Comparison of ENCODE assay signal across 8 cellular contexts in the genomic region with DNA sequence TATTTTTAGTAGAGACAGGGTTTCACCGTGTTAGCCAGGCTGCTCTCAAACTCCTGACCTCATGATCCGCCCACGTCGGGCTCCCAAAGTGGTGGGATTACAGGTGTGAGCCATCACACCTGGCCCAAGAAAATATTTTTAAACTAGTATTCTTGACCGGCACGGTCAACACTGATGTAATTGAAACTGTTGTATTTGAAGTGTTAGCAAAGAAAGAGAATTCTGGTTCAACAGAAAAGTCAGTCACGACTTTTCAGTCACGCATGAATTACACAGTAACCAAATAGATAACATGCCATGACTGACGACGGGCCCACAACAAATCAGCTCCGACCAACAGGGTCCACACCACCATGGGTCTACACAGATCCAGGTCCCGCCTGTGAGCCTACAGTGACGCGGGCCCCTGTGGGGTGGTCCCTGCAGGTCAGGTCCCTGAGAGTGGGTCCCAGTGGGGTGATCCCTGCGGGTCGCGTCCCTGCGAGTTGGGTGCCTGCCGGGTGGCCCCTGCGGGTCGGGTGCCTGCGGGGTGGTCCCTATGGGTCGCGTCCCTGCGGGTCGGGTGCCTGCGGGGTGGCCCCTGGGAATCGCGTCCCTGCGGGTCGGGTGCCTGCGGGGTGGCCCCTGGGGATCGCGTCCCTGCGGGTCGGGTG. TPM values are rescaled to one million over a fixed set of nuclear protein-coding genes. Genes with fewer than 3 reads are reported as not detected.
DNase-seq lines count a peak whose midpoint lies in the region; ATAC-seq and TF ChIP-seq lines count a peak whose summit lies in the region.

No MANE protein-coding gene starts in this region.

- H3K36me3 ChIP-seq in ACC112 (ENCODE audit: insufficient read depth, low read length), result no peaks in the 10 kb centered on the region

- no peaks in the 10 kb centered on the region for H3K36me3 Mint-ChIP-seq in WTC11
- peaks cover 6% of the 10 kb centered on the region for H3K36me3 Mint-ChIP-seq in natural killer cell treated with Interleukin-12 subunit alpha and Interleukin-12 subunit beta and Interleukin-15 and Interleukin-18, amount 100 ng/mL, for 72 hours

- H3K27ac ChIP-seq in ACC112 (ENCODE audit: low read depth, low read length), result peak overlapping the region; percentile 79

- CTCF ChIA-PET in WTC11 (lab: Charles Lee), result interaction anchor here (2.1 to 3.3 kb wide), 2 partner anchors 16 to 88 kb away, joined by 10 to 17 read pairs; no protein-coding TSS in a partner anchor

- ATAC-seq in WTC11 (peak; percentile 29; the same call in 1 of the 2 replicates), HG03520 (IDR thresholded peaks at IDR 0.05; ENCODE audit: unreplicated experiment) (no peak)
- ATAC-seq in natural killer cell treated with Interleukin-12 subunit alpha and Interleukin-12 subunit beta and Interleukin-15 and Interleukin-18, amount 100 ng/mL, for 72 hours, result no peak

- H3K4me3 Mint-ChIP-seq in WTC11, result peak overlapping the region; percentile 70
- H3K4me3 Mint-ChIP-seq in natural killer cell treated with Interleukin-12 subunit alpha and Interleukin-12 subunit beta and Interleukin-15 and Interleukin-18, amount 100 ng/mL, for 72 hours, result peak overlapping the region; percentile 85

- H3K27me3 Mint-ChIP-seq in WTC11 (ENCODE audit: low read depth), result peaks cover under 1% of the 10 kb centered on the region; the same call in 1 of the 2 replicates
- no peaks in the 10 kb centered on the region for H3K27me3 Mint-ChIP-seq in natural killer cell treated with Interleukin-12 subunit alpha and Interleukin-12 subunit beta and Interleukin-15 and Interleukin-18, amount 100 ng/mL, for 72 hours

- peak overlapping the region; percentile 99 for H3K4me3 ChIP-seq in ACC112 (ENCODE audit: low read depth, low read length)

- TF ChIP-seq CTCF in GM13977 (IDR thresholded peaks at IDR 0.05; ENCODE audit: extremely low read depth, insufficient read depth, missing control alignments), result no peak
- TF ChIP-seq CTCF in WTC11 (IDR thresholded peaks at IDR 0.05), result no peak

- peaks cover 9% of the 10 kb centered on the region for H3K4me1 ChIP-seq in ACC112 (ENCODE audit: control insufficient read depth, insufficient read depth, low read length, unreplicated experiment)

- no peak overlapping the region for H2AFZ ChIP-seq in ACC112 (ENCODE audit: low read length, unreplicated experiment)

- peaks cover 22% of the 10 kb centered on the region for H3K4me1 Mint-ChIP-seq in WTC11
- H3K4me1 Mint-ChIP-seq in natural killer cell treated with Interleukin-12 subunit alpha and Interleukin-12 subunit beta and Interleukin-15 and Interleukin-18, amount 100 ng/mL, for 72 hours (ENCODE audit: low read depth in 2 of 2), result peaks cover 15 to 26% of the 10 kb centered on the region in 2 donors

- H3K27me3 ChIP-seq in ACC112 (ENCODE audit: insufficient read depth, low read length), result no peaks in the 10 kb centered on the region

- POLR2A ChIA-PET in WTC11 (lab: Charles Lee), result interaction anchor here (0.5 kb wide), 1 partner anchor 427 kb away, joined by 3 read pairs; no protein-coding TSS in a partner anchor

- H3K27ac Mint-ChIP-seq in WTC11, result peak overlapping the region; percentile 97
- peak overlapping the region; percentile 66 to 81 for H3K27ac Mint-ChIP-seq in natural killer cell treated with Interleukin-12 subunit alpha and Interleukin-12 subunit beta and Interleukin-15 and Interleukin-18, amount 100 ng/mL, for 72 hours

- in situ Hi-C loops in GM13977 (cut with MboI; ENCODE audit: low pct_unique_long_range_greater_than_20kb, low sequenced_read_pairs, unreplicated experiment), result no loop called here

- H3K9me3 Mint-ChIP-seq in WTC11, result no peaks in the 10 kb centered on the region
- no peaks in the 10 kb centered on the region for H3K9me3 Mint-ChIP-seq in natural killer cell treated with Interleukin-12 subunit alpha and Interleukin-12 subunit beta and Interleukin-15 and Interleukin-18, amount 100 ng/mL, for 72 hours

- H3K79me2 ChIP-seq in ACC112 (ENCODE audit: control insufficient read depth, insufficient read depth, low read length, unreplicated experiment), result peaks cover 57% of the 10 kb centered on the region

- peak; percentile 77 for DNase-seq in GM13977 (ENCODE audit: low spot score)
- DNase-seq in WTC11 (ENCODE audit: low spot score), result no peak
- DNase-seq in epidermal melanocyte (ENCODE audit: insufficient read length, low spot score), result peak; percentile 29
- peak; percentile 64 for DNase-seq in natural killer cell treated with Interleukin-12 subunit alpha and Interleukin-12 subunit beta and Interleukin-15 and Interleukin-18, amount 100 ng/mL, for 72 hours (ENCODE audit: low spot score)
- DNase-seq in NCI-H1694 (lab: John Stamatoyannopoulos, UW), result no peak
- no peak for DNase-seq in ureter (ENCODE audit: low spot score)

TF ChIP-seq in WTC11, 78 proteins besides CTCF, POLR2A, EP300 and RAD21 (continues in another document):
- no peak for TF ChIP-seq SMAD4 (CRISPR knock-in tag; IDR thresholded peaks at IDR 0.05)
- TF ChIP-seq, protein P1, sequence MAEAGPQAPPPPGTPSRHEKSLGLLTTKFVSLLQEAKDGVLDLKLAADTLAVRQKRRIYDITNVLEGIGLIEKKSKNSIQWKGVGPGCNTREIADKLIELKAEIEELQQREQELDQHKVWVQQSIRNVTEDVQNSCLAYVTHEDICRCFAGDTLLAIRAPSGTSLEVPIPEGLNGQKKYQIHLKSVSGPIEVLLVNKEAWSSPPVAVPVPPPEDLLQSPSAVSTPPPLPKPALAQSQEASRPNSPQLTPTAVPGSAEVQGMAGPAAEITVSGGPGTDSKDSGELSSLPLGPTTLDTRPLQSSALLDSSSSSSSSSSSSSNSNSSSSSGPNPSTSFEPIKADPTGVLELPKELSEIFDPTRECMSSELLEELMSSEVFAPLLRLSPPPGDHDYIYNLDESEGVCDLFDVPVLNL (CRISPR knock-in tag; IDR thresholded peaks at IDR 0.05; ENCODE audit: borderline replicate concordance, low read depth), result no peak
- TF ChIP-seq ATF1 (CRISPR knock-in tag; IDR thresholded peaks at IDR 0.05), result no peak
- TF ChIP-seq FOXK1 (CRISPR knock-in tag; IDR thresholded peaks at IDR 0.05), result peak; percentile 21; the same call in 1 of the 2 replicates
- TF ChIP-seq FOXP1 (CRISPR knock-in tag; IDR thresholded peaks at IDR 0.05; ENCODE audit: borderline replicate concordance), result peak; percentile 39; the same call in 1 of the 2 replicates
- TF ChIP-seq MXD4 (CRISPR knock-in tag; IDR thresholded peaks at IDR 0.05; ENCODE audit: borderline replicate concordance), result no peak
- no peak for TF ChIP-seq ELF4 (CRISPR knock-in tag; IDR thresholded peaks at IDR 0.05; ENCODE audit: low read depth)
- TF ChIP-seq IRF2 (CRISPR knock-in tag; IDR thresholded peaks at IDR 0.05; ENCODE audit: borderline replicate concordance, low read depth), result no peak
- TF ChIP-seq JUN (CRISPR knock-in tag; IDR thresholded peaks at IDR 0.05), result no peak
- TF ChIP-seq, protein P2, sequence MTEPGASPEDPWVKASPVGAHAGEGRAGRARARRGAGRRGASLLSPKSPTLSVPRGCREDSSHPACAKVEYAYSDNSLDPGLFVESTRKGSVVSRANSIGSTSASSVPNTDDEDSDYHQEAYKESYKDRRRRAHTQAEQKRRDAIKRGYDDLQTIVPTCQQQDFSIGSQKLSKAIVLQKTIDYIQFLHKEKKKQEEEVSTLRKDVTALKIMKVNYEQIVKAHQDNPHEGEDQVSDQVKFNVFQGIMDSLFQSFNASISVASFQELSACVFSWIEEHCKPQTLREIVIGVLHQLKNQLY (CRISPR knock-in tag; IDR thresholded peaks at IDR 0.05), result no peak
- TF ChIP-seq, protein P3, sequence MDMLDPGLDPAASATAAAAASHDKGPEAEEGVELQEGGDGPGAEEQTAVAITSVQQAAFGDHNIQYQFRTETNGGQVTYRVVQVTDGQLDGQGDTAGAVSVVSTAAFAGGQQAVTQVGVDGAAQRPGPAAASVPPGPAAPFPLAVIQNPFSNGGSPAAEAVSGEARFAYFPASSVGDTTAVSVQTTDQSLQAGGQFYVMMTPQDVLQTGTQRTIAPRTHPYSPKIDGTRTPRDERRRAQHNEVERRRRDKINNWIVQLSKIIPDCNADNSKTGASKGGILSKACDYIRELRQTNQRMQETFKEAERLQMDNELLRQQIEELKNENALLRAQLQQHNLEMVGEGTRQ (CRISPR knock-in tag; IDR thresholded peaks at IDR 0.05), result no peak
- no peak for TF ChIP-seq ZNF416 (CRISPR knock-in tag; IDR thresholded peaks at IDR 0.05)
- no peak for TF ChIP-seq TCF7 (CRISPR knock-in tag; IDR thresholded peaks at IDR 0.05; ENCODE audit: low read depth)
- TF ChIP-seq GABPB1 (CRISPR knock-in tag; IDR thresholded peaks at IDR 0.05), result 0 out of 2 replicates have a peak, but pooled peaks have one; percentile 25
- TF ChIP-seq, protein P4, sequence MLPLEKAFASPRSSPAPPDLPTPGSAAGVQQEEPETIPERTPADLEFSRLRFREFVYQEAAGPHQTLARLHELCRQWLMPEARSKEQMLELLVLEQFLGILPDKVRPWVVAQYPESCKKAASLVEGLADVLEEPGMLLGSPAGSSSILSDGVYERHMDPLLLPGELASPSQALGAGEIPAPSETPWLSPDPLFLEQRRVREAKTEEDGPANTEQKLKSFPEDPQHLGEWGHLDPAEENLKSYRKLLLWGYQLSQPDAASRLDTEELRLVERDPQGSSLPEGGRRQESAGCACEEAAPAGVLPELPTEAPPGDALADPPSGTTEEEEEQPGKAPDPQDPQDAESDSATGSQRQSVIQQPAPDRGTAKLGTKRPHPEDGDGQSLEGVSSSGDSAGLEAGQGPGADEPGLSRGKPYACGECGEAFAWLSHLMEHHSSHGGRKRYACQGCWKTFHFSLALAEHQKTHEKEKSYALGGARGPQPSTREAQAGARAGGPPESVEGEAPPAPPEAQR (CRISPR knock-in tag; IDR thresholded peaks at IDR 0.05), result no peak
- no peak for TF ChIP-seq TP53 (CRISPR knock-in tag; IDR thresholded peaks at IDR 0.05)

RNA-seq across cellular contexts. Expression of a gene that starts 1.0 kb away (rescaled TPM):
- total RNA-seq in WTC11 (2021) (14.1 to 14.8 TPM (median 14.2 TPM) in 3 replicates), ureter (13.3 TPM)
- total RNA-seq in natural killer cell treated with Interleukin-12 subunit alpha and Interleukin-12 subunit beta and Interleukin-15 and Interleukin-18, amount 100 ng/mL, for 72 hours, result 10 to 100 TPM; 14.7 to 15.5 TPM

RNA-seq across cellular contexts. Expression of a gene that starts 27.3 kb away (rescaled TPM):
- total RNA-seq in WTC11 (2021), result 53.0 to 65.6 TPM (median 53.4 TPM) in 3 replicates
- 1 to 10 TPM in 1 of 2 donors, under 1 TPM in 1; 0.88 to 3.2 TPM for total RNA-seq in natural killer cell treated with Interleukin-12 subunit alpha and Interleukin-12 subunit beta and Interleukin-15 and Interleukin-18, amount 100 ng/mL, for 72 hours
- total RNA-seq in ureter, result 16.5 TPM

RNA-seq across cellular contexts. Expression of a gene that starts 32.2 kb away (rescaled TPM):
- total RNA-seq in WTC11 (2021), result 39.3 to 44.9 TPM (median 40.5 TPM) in 3 replicates
- 10 to 100 TPM; 32.3 to 76.9 TPM for total RNA-seq in natural killer cell treated with Interleukin-12 subunit alpha and Interleukin-12 subunit beta and Interleukin-15 and Interleukin-18, amount 100 ng/mL, for 72 hours
- 45.9 TPM for total RNA-seq in ureter

RNA-seq across cellular contexts. Expression of a gene that starts 51.9 kb away (rescaled TPM):
- total RNA-seq in WTC11 (2021) (27.5 to 32.6 TPM (median 32.4 TPM) in 3 replicates), ureter (35.6 TPM)
- total RNA-seq in natural killer cell treated with Interleukin-12 subunit alpha and Interleukin-12 subunit beta and Interleukin-15 and Interleukin-18, amount 100 ng/mL, for 72 hours, result 10 to 100 TPM; 19.6 to 27.6 TPM

Comparison
In these comparisons a context has a peak if more than half of its experiments do, and no peak if none do; other contexts are left out.
1. DNase-seq: peak in GM13977 (single experiment), epidermal melanocyte (single experiment) and natural killer cell treated with Interleukin-12 subunit alpha and Interleukin-12 subunit beta and Interleukin-15 and Interleukin-18, amount 100 ng/mL, for 72 hours (single experiment); none in WTC11 (single experiment), NCI-H1694 (single experiment) and ureter (single experiment).